In the genomic region with DNA sequence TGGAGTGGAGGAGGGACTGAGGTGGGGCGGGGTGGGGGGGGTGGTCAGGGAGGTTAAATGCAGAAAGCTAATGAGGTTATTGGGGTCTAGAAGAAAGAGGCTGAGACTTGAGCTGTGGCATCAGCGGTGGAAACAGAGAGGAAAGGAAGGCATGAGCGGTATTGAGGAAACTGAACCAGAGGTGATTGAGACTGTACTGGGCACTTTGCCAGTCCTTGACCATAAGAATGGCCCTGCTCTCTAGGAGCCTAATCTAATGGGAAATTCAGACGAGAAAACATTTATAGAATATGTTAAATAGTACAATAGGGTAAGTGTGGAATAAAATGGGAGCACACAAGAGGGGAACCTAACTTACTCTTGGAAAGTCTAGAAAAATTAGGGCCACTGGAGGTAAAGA, we compare ENCODE assay signal across 28 cellular contexts.
"Had no signal": no experiment of that assay in that cellular context is flagged by ENCODE, and none has a peak within 500 bp of the region (broad histone marks: within the 10 kb centered on the region; RNA-seq: fewer than 3 reads in every experiment).

No MANE protein-coding gene starts in this region.

- DNase-seq: Karpas-422; MM.1S; MV-4-11; NCI-H1092; NCI-H1105; NCI-H1417 treated with DMSO at 0.1 percent for 48 hours; NCI-H1436 treated with DMSO at 0.1 percent for 48 hours; NCI-H1694 treated with DMSO at 0.1 percent for 48 hours; NCI-H187 treated with DMSO at 0.1 percent for 48 hours; NCI-H2029; NCI-H2081; NCI-H2171 treated with DMSO at 0.1 percent for 48 hours; NCI-H2227 treated with DMSO at 0.1 percent for 48 hours; NCI-H345; NCI-H446; NCI-H510A treated with DMSO at 0.1 percent for 48 hours; NCI-H524 treated with DMSO at 0.1 percent for 48 hours; NCI-H526 treated with DMSO at 0.1 percent for 48 hours; NCI-H774; NK-92 treated with Interleukin-12 subunit alpha and Interleukin-12 subunit beta, amount 100 ng/mL, for 24 hours; OCI-M1; PC-3; Right ventricle myocardium superior; RPMI8226; SIG-M5; SJCRH30; T-cell had no signal

- ATAC-seq: PC-3, SK-N-SH treated with all-trans-retinoic acid at 6 μM for 48 hours, T-cell had no signal
